Comparison of ENCODE assay signal across 8 cellular contexts in the genomic region with DNA sequence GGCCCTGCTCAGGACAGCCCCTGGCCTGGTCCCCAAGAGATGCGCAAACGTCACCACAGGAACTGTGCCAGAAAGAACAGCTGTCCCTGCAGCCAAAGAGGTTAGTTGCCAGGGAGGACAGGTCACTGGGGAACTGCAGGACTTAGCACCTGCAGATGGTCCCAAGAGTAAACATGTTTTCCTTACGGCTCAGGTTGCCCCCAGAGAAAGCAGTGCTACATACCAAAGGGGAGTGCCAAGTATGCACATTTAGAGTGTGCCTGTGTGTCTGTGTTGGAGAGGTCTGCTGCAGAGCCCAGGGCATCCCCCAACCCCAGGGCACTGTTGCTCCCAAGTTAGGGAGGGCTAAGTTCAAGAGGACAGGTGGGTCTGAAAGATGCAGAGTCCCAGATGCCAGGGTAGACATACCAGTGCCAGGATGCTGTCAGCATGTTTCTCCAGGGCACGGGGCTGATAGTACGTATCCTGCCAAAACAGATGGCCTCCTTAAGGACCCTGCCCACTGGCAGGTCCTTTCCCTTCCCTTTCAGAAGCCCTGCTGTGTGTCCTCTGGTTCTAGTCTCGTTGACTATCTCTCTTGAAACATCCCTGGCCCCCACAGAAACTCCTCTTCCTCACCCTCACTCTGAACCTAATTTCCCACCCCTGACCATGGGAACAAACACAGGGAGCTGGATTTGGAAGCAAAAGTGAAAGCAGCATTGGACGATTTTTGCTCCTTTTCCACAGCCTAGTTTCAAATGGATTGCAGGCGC. TPM values are rescaled to one million over a fixed set of nuclear protein-coding genes. Genes with fewer than 3 reads are reported as not detected.
DNase-seq lines count a peak whose midpoint lies in the region; ATAC-seq, FAIRE-seq and TF ChIP-seq lines count a peak whose summit lies in the region.

No MANE protein-coding gene starts in this region.

- FAIRE-seq in GM12892 (lab: Jason Lieb, UNC): no peak

- 14 to 24% (median 22%) methylated on average over 8 of the region's 8 CpGs for WGBS in stomach, 5 donors

- no peaks in the 10 kb centered on the region for H3K27me3 ChIP-seq in CD4-positive, CD25-positive, alpha-beta regulatory T cell (ENCODE audit: control insufficient read depth, insufficient read depth, low read length)
- H3K27me3 ChIP-seq in MG63: no peaks in the 10 kb centered on the region
- H3K27me3 ChIP-seq in stomach: no peaks in the 10 kb centered on the region

- TF ChIP-seq EP300 in stomach (IDR thresholded peaks at IDR 0.05): no peak

- DNase-seq in CD4-positive, CD25-positive, alpha-beta regulatory T cell: peak in 1 of 3 donors; percentile 20
- DNase-seq in MG63 (no peak), iris pigment epithelial cell (ENCODE audit: low read depth) (peak; percentile 49), stomach (no peak), GM12892 (ENCODE audit: insufficient read length) (no peak), GM19240 (ENCODE audit: insufficient read length, low spot score) (no peak)
- DNase-seq in activated naive CD8-positive, alpha-beta T cell treated with anti-CD3 and anti-CD28 coated beads, Interleukin-2, amount 50 U/mL, for 24 hours: no peak

- peaks cover 14% of the 10 kb centered on the region for H3K36me3 ChIP-seq in CD4-positive, CD25-positive, alpha-beta regulatory T cell (ENCODE audit: control insufficient read depth, insufficient read depth, low read length)
- no peaks in the 10 kb centered on the region for H3K36me3 ChIP-seq in MG63
- peaks cover 7 to 42% (median 37%) of the 10 kb centered on the region in 4 donors for H3K36me3 ChIP-seq in stomach

- H3K4me3 Mint-ChIP-seq in CD4-positive, CD25-positive, alpha-beta regulatory T cell: peak overlapping the region; percentile 84 to 100 (median 98)
- H3K4me3 Mint-ChIP-seq in activated naive CD8-positive, alpha-beta T cell treated with anti-CD3 and anti-CD28 coated beads, Interleukin-2, amount 50 U/mL, for 24 hours: peak overlapping the region; percentile 98

- H3K4me1 ChIP-seq in CD4-positive, CD25-positive, alpha-beta regulatory T cell (ENCODE audit: control insufficient read depth, insufficient read depth, low read length, poor library complexity, severe bottlenecking): peaks cover 32% of the 10 kb centered on the region
- H3K4me1 ChIP-seq in stomach: peaks cover 11 to 44% (median 26%) of the 10 kb centered on the region in 4 donors

- H3K9me3 Mint-ChIP-seq in CD4-positive, CD25-positive, alpha-beta regulatory T cell: no peaks in the 10 kb centered on the region
- no peaks in the 10 kb centered on the region for H3K9me3 Mint-ChIP-seq in activated naive CD8-positive, alpha-beta T cell treated with anti-CD3 and anti-CD28 coated beads, Interleukin-2, amount 50 U/mL, for 24 hours

- peaks cover 19% of the 10 kb centered on the region for H3K36me3 Mint-ChIP-seq in CD4-positive, CD25-positive, alpha-beta regulatory T cell
- H3K36me3 Mint-ChIP-seq in activated naive CD8-positive, alpha-beta T cell treated with anti-CD3 and anti-CD28 coated beads, Interleukin-2, amount 50 U/mL, for 24 hours (ENCODE audit: low read depth): peaks cover 11% of the 10 kb centered on the region

- intact Hi-C loops in stomach (cut with DNase I; ENCODE audit: low total_unique reads): no loop called here

- no peaks in the 10 kb centered on the region for H3K9me3 ChIP-seq in CD4-positive, CD25-positive, alpha-beta regulatory T cell (ENCODE audit: control insufficient read depth in 2 of 2, low read length in 2 of 2)
- H3K9me3 ChIP-seq in MG63: no peaks in the 10 kb centered on the region
- H3K9me3 ChIP-seq in stomach: no peaks in the 10 kb centered on the region

- peak overlapping the region; percentile 98 for H3K27ac ChIP-seq in CD4-positive, CD25-positive, alpha-beta regulatory T cell (ENCODE audit: insufficient read depth, low read length, poor library complexity, severe bottlenecking)
- peak overlapping the region; percentile 22 to 99 (median 97) for H3K27ac ChIP-seq in stomach

- H3K27me3 Mint-ChIP-seq in CD4-positive, CD25-positive, alpha-beta regulatory T cell: peaks cover 6% of the 10 kb centered on the region
- H3K27me3 Mint-ChIP-seq in activated naive CD8-positive, alpha-beta T cell treated with anti-CD3 and anti-CD28 coated beads, Interleukin-2, amount 50 U/mL, for 24 hours: no peaks in the 10 kb centered on the region

- no peak for TF ChIP-seq CTCF in stomach (IDR thresholded peaks at IDR 0.05)

- peak overlapping the region; percentile 93 for H3K4me3 ChIP-seq in CD4-positive, CD25-positive, alpha-beta regulatory T cell (ENCODE audit: low read depth, low read length)
- H3K4me3 ChIP-seq in MG63 (peak overlapping the region; percentile 91), stomach (peak overlapping the region; percentile 63 to 83 (median 70))

- no peak for ATAC-seq in CD4-positive, CD25-positive, alpha-beta regulatory T cell (ENCODE audit: low read depth in 2 of 2)
- ATAC-seq in activated naive CD8-positive, alpha-beta T cell treated with anti-CD3 and anti-CD28 coated beads, Interleukin-2, amount 50 U/mL, for 24 hours: no peak
- no peak for ATAC-seq in HG03442 (IDR thresholded peaks at IDR 0.05; ENCODE audit: unreplicated experiment)

- H3K27ac Mint-ChIP-seq in CD4-positive, CD25-positive, alpha-beta regulatory T cell: peak overlapping the region; percentile 98 to 99 (median 98)
- H3K27ac Mint-ChIP-seq in activated naive CD8-positive, alpha-beta T cell treated with anti-CD3 and anti-CD28 coated beads, Interleukin-2, amount 50 U/mL, for 24 hours: peak overlapping the region; percentile 93

- H3K4me1 Mint-ChIP-seq in CD4-positive, CD25-positive, alpha-beta regulatory T cell: peaks cover 5 to 57% (median 39%) of the 10 kb centered on the region in 4 donors
- peaks cover 34% of the 10 kb centered on the region for H3K4me1 Mint-ChIP-seq in activated naive CD8-positive, alpha-beta T cell treated with anti-CD3 and anti-CD28 coated beads, Interleukin-2, amount 50 U/mL, for 24 hours

- TF ChIP-seq POLR2A in stomach (IDR thresholded peaks at IDR 0.05): no peak
- TF ChIP-seq POLR2A in GM12892 (IDR thresholded peaks at IDR 0.05; ENCODE audit: low read depth, low read length): no peak

RNA-seq across cellular contexts. Expression of a gene that starts 1.3 kb away (rescaled TPM):
- 78.4 TPM for total RNA-seq in CD4-positive, CD25-positive, alpha-beta regulatory T cell
- 10 to 100 TPM; 33.4 to 43.2 (median 35.8) TPM for polyA plus RNA-seq in CD4-positive, CD25-positive, alpha-beta regulatory T cell
- 19.4 and 43.4 TPM in 2 replicates for total RNA-seq in MG63 (2014; rRNA removed; shearing (Covaris generic); ENCODE audit: low replicate concordance)
- 100 to 1,000 TPM in 1 of 5 donors, 10 to 100 TPM in 4; 40.9 to 122 (median 49.0) TPM for total RNA-seq in stomach
- 10 to 100 TPM; 15.1 to 48.0 (median 20.4) TPM for polyA plus RNA-seq in stomach
- 18.8 TPM for polyA plus RNA-seq in GM12892 (2012; ENCODE audit: missing spikeins)

RNA-seq across cellular contexts. Expression of a gene that starts 4.8 kb away (rescaled TPM):
- total RNA-seq in CD4-positive, CD25-positive, alpha-beta regulatory T cell: 1.5 TPM
- polyA plus RNA-seq in CD4-positive, CD25-positive, alpha-beta regulatory T cell: not detected
- total RNA-seq in MG63 (2014; rRNA removed; shearing (Covaris generic); ENCODE audit: low replicate concordance): not detected in 2 replicates
- total RNA-seq in stomach: not detected
- polyA plus RNA-seq in stomach: not detected
- not detected for polyA plus RNA-seq in GM12892 (2012; ENCODE audit: missing spikeins)

RNA-seq across cellular contexts. Expression of a gene that starts 13.3 kb away (rescaled TPM):
- total RNA-seq in CD4-positive, CD25-positive, alpha-beta regulatory T cell: not detected
- polyA plus RNA-seq in CD4-positive, CD25-positive, alpha-beta regulatory T cell: not detected
- not detected in 2 replicates for total RNA-seq in MG63 (2014; rRNA removed; shearing (Covaris generic); ENCODE audit: low replicate concordance)
- total RNA-seq in stomach: not detected
- polyA plus RNA-seq in stomach: not detected
- not detected for polyA plus RNA-seq in GM12892 (2012; ENCODE audit: missing spikeins)

RNA-seq across cellular contexts. Expression of a gene that starts 19.7 kb away (rescaled TPM):
- not detected for total RNA-seq in CD4-positive, CD25-positive, alpha-beta regulatory T cell
- not detected for polyA plus RNA-seq in CD4-positive, CD25-positive, alpha-beta regulatory T cell
- not detected in 2 replicates for total RNA-seq in MG63 (2014; rRNA removed; shearing (Covaris generic); ENCODE audit: low replicate concordance)
- not detected for total RNA-seq in stomach
- polyA plus RNA-seq in stomach: under 1 TPM in 1 of 3 donors, not detected in 2; 0.90 TPM
- polyA plus RNA-seq in GM12892 (2012; ENCODE audit: missing spikeins): not detected

RNA-seq across cellular contexts. Expression of a gene that starts 21.0 kb away (rescaled TPM):
- total RNA-seq in CD4-positive, CD25-positive, alpha-beta regulatory T cell: 3.1 TPM
- polyA plus RNA-seq in CD4-positive, CD25-positive, alpha-beta regulatory T cell: 10 to 100 TPM in 3 of 4 donors, 1 to 10 TPM in 1; 7.4 to 19.9 (median 11.9) TPM
- total RNA-seq in MG63 (2014; rRNA removed; shearing (Covaris generic); ENCODE audit: low replicate concordance): not detected in 2 replicates
- total RNA-seq in stomach: not detected
- 1 to 10 TPM; 1.8 to 4.9 (median 2.7) TPM for polyA plus RNA-seq in stomach
- 1.3 TPM for polyA plus RNA-seq in GM12892 (2012; ENCODE audit: missing spikeins)
